Comparison of ENCODE assay signal across 1 cellular context in genomic region chr4:26217429-26217828, GRCh38.
TF ChIP-seq lines count a peak whose summit lies in the region.

No MANE protein-coding gene starts in this region.

TF ChIP-seq in GM12878, 131 proteins besides CTCF, POLR2A, EP300 and RAD21 (continued from another document):
- no peak for TF ChIP-seq ZNF592 (IDR thresholded peaks at IDR 0.05)
TF ChIP-seq in GM12878: peak in this region for 0.
